In genomic region chr9:136742640-136743391, GRCh38 we compare ENCODE assay signal across 2 cellular contexts.
TF ChIP-seq lines count a peak whose summit lies in the region.

LCN10 (minus strand) TSS chr9:136742940; CDS start chr9:136742903, 37 bp downstream.

TF ChIP-seq in HCT116, 20 proteins besides CTCF, POLR2A, EP300 and RAD21:
- TF ChIP-seq SRF (IDR thresholded peaks at IDR 0.05; ENCODE audit: low read depth) (no peak), POLR2AphosphoS5 (IDR thresholded peaks at IDR 0.05; ENCODE audit: low read depth, low read length) (no peak), REST (IDR thresholded peaks at IDR 0.05; ENCODE audit: low read depth) (no peak), ZNF274 (IDR thresholded peaks at IDR 0.05; ENCODE audit: low read depth, low read length) (no peak)
TF ChIP-seq in HCT116: peak in this region for 0.

TF ChIP-seq in HepG2, 621 proteins besides CTCF, POLR2A, EP300 and RAD21:
- TF ChIP-seq ZNF263 (CRISPR knock-in tag; IDR thresholded peaks at IDR 0.05) (peak; percentile 89), POLR2G (IDR thresholded peaks at IDR 0.05; ENCODE audit: low read depth, low read length) (no peak), TSC22D2 (CRISPR knock-in tag; IDR thresholded peaks at IDR 0.05; ENCODE audit: borderline replicate concordance) (no peak), BCL6 (CRISPR knock-in tag; IDR thresholded peaks at IDR 0.05) (0 out of 2 replicates have a peak, but pooled peaks have one; percentile 24), SATB2 (CRISPR knock-in tag; IDR thresholded peaks at IDR 0.05) (no peak), ZNF343 (CRISPR knock-in tag; IDR thresholded peaks at IDR 0.05) (no peak), NAIF1 (CRISPR knock-in tag; IDR thresholded peaks at IDR 0.05; ENCODE audit: borderline replicate concordance) (no peak), ZMYM3 (CRISPR knock-in tag; IDR thresholded peaks at IDR 0.05) (no peak), ZBTB7B (CRISPR knock-in tag; IDR thresholded peaks at IDR 0.05) (peak; percentile 60; the same call in 1 of the 2 replicates), ZNF562 (CRISPR knock-in tag; IDR thresholded peaks at IDR 0.05; ENCODE audit: borderline replicate concordance) (no peak), ZNF121 (CRISPR knock-in tag; IDR thresholded peaks at IDR 0.05) (no peak), PITX1 (CRISPR knock-in tag; IDR thresholded peaks at IDR 0.05) (no peak), SUZ12 (IDR thresholded peaks at IDR 0.05; ENCODE audit: low read depth, low read length) (no peak), ZSCAN20 (CRISPR knock-in tag; IDR thresholded peaks at IDR 0.05; ENCODE audit: borderline replicate concordance) (no peak), KDM3A (CRISPR knock-in tag; IDR thresholded peaks at IDR 0.05; ENCODE audit: low read depth) (no peak), RXRB (CRISPR knock-in tag; IDR thresholded peaks at IDR 0.05; ENCODE audit: borderline replicate concordance) (0 out of 2 replicates have a peak, but pooled peaks have one; percentile 10), HNRNPL (IDR thresholded peaks at IDR 0.05; ENCODE audit: low read depth, low read length) (peak; percentile 72; the same call in 1 of the 2 replicates), ZEB1 (IDR thresholded peaks at IDR 0.05; ENCODE audit: insufficient replicate concordance, low read depth) (peak; percentile 34), JUNB (CRISPR knock-in tag; IDR thresholded peaks at IDR 0.05; ENCODE audit: borderline replicate concordance) (no peak), ZSCAN30 (CRISPR knock-in tag; IDR thresholded peaks at IDR 0.05) (no peak), KAT7 (CRISPR knock-in tag; IDR thresholded peaks at IDR 0.05; ENCODE audit: borderline replicate concordance) (no peak), ZNF382 (CRISPR knock-in tag; IDR thresholded peaks at IDR 0.05; ENCODE audit: borderline replicate concordance) (no peak), ISL2 (CRISPR knock-in tag; IDR thresholded peaks at IDR 0.05) (no peak), HMGXB4 (CRISPR knock-in tag; IDR thresholded peaks at IDR 0.05; ENCODE audit: borderline replicate concordance in 1 of 2, low read depth in 1 of 2) (peak in 1 of 2 experiments; percentile 53; a peak in 1 of 4 replicates), CHD2 (IDR thresholded peaks at IDR 0.05; ENCODE audit: low read depth, low read length) (no peak), ZNF687 (CRISPR knock-in tag; IDR thresholded peaks at IDR 0.05) (peak; percentile 57), NR2F6 (IDR thresholded peaks at IDR 0.05) (no peak), NR2F6 (CRISPR knock-in tag; IDR thresholded peaks at IDR 0.05) (peak; percentile 25; the same call in 1 of the 2 replicates), MYC (CRISPR knock-in tag; IDR thresholded peaks at IDR 0.05; ENCODE audit: borderline replicate concordance) (0 out of 2 replicates have a peak, but pooled peaks have one; percentile 17), MZF1 (CRISPR knock-in tag; IDR thresholded peaks at IDR 0.05; ENCODE audit: borderline replicate concordance) (no peak), IRF9 (CRISPR knock-in tag; IDR thresholded peaks at IDR 0.05; ENCODE audit: borderline replicate concordance) (no peak), NCOR1 (IDR thresholded peaks at IDR 0.05; ENCODE audit: borderline replicate concordance, low read length) (no peak), XRCC5 (optimal IDR thresholded peaks at IDR 0.05; ENCODE audit: low read length) (peak; percentile 58), ZNF891 (CRISPR knock-in tag; IDR thresholded peaks at IDR 0.05) (0 out of 2 replicates have a peak, but pooled peaks have one; percentile 22), STAG1 (CRISPR knock-in tag; IDR thresholded peaks at IDR 0.05) (0 out of 2 replicates have a peak, but pooled peaks have one; percentile 6), ASH2L (IDR thresholded peaks at IDR 0.05; ENCODE audit: insufficient read length, low read depth, low read length) (no peak), FOXK2 (IDR thresholded peaks at IDR 0.05) (no peak), ZNF225 (CRISPR knock-in tag; IDR thresholded peaks at IDR 0.05) (no peak), MXD4 (CRISPR knock-in tag; IDR thresholded peaks at IDR 0.05) (no peak), TEAD3 (CRISPR knock-in tag; optimal IDR thresholded peaks at IDR 0.05; ENCODE audit: borderline replicate concordance) (no peak), ZSCAN9 (CRISPR knock-in tag; IDR thresholded peaks at IDR 0.05; ENCODE audit: borderline replicate concordance) (no peak), SAP130 (CRISPR knock-in tag; IDR thresholded peaks at IDR 0.05; ENCODE audit: low read depth) (peak; percentile 38; the same call in 1 of the 2 replicates), ZFYVE20 (CRISPR knock-in tag; IDR thresholded peaks at IDR 0.05; ENCODE audit: borderline replicate concordance, low read depth) (no peak), ZNF792 (CRISPR knock-in tag; IDR thresholded peaks at IDR 0.05) (no peak), PATZ1 (CRISPR knock-in tag; IDR thresholded peaks at IDR 0.05) (peak; percentile 61), MTA1 (CRISPR knock-in tag; IDR thresholded peaks at IDR 0.05; ENCODE audit: borderline replicate concordance) (0 out of 2 replicates have a peak, but pooled peaks have one; percentile 18)
